Comparison of ENCODE assay signal across 1 cellular context in genomic region chr6:107098436-107099307, GRCh38.
TF ChIP-seq lines count a peak whose summit lies in the region.

No MANE protein-coding gene starts in this region.

TF ChIP-seq in GM12878, 131 proteins besides CTCF, POLR2A, EP300 and RAD21 (continued from another document):
- TF ChIP-seq FOXM1 (IDR thresholded peaks at IDR 0.05; ENCODE audit: low read depth, low read length) (peak; percentile 56; the same call in 1 of the 2 replicates), MEF2A (IDR thresholded peaks at IDR 0.05; ENCODE audit: insufficient read depth, low read depth, low read length) (peak; percentile 53; the same call in 1 of the 2 replicates), MYC (IDR thresholded peaks at IDR 0.05; ENCODE audit: insufficient read depth, insufficient read length, insufficient replicate concordance, low read length, severe bottlenecking) (no peak), MXI1 (IDR thresholded peaks at IDR 0.05; ENCODE audit: low read depth, low read length) (no peak), HDAC6 (IDR thresholded peaks at IDR 0.05; ENCODE audit: unreplicated experiment) (no peak), ZSCAN29 (IDR thresholded peaks at IDR 0.05) (no peak), TARDBP (IDR thresholded peaks at IDR 0.05; ENCODE audit: borderline replicate concordance) (no peak), ZBTB33 (IDR thresholded peaks at IDR 0.05) (no peak), ASH2L (IDR thresholded peaks at IDR 0.05; ENCODE audit: borderline replicate concordance, low read depth) (no peak), PAX8 (IDR thresholded peaks at IDR 0.05) (no peak), TCF12 (IDR thresholded peaks at IDR 0.05; ENCODE audit: low read depth, low read length) (no peak), JUNB (IDR thresholded peaks at IDR 0.05) (0 out of 2 replicates have a peak, but pooled peaks have one; percentile 7), NR2F1 (conservative IDR thresholded peaks at IDR 0.05) (peak; percentile 69), ELK1 (IDR thresholded peaks at IDR 0.05; ENCODE audit: low read depth, low read length) (no peak), NRF1 (conservative IDR thresholded peaks at IDR 0.05; ENCODE audit: low read depth, low read length) (no peak), MEF2B (IDR thresholded peaks at IDR 0.05; ENCODE audit: partially characterized antibody, poor library complexity, severe bottlenecking) (peak; percentile 16), ZNF687 (IDR thresholded peaks at IDR 0.05) (no peak), REST (IDR thresholded peaks at IDR 0.05; ENCODE audit: low read depth, low read length) (no peak), MTA3 (IDR thresholded peaks at IDR 0.05; ENCODE audit: borderline replicate concordance, low read length) (no peak), ZBTB11 (CRISPR knock-in tag; IDR thresholded peaks at IDR 0.05) (no peak), GABPA (IDR thresholded peaks at IDR 0.05; ENCODE audit: low read depth) (no peak), CBX5 (IDR thresholded peaks at IDR 0.05; ENCODE audit: low read depth) (no peak)
